In genomic region chr18:62452280-62452824, GRCh38 we compare ENCODE assay signal across 12 cellular contexts.
A peak's percentile ranks its signal among the peaks of the same experiment; 100 is the strongest.
DNase-seq lines count a peak whose midpoint lies in the region; ATAC-seq and TF ChIP-seq lines count a peak whose summit lies in the region.
"Had no signal": no experiment of that assay in that cellular context is flagged by ENCODE, and none has a peak within 500 bp of the region (broad histone marks: within the 10 kb centered on the region; RNA-seq: fewer than 3 reads in every experiment).

No MANE protein-coding gene starts in this region.

- H3K9me3 ChIP-seq in right atrium auricular region, result peaks cover 0 to 5% of the 10 kb centered on the region in 2 donors

- no peak for TF ChIP-seq CTCF in right atrium auricular region (IDR thresholded peaks at IDR 0.05)
- TF ChIP-seq CTCF in foreskin fibroblast (IDR thresholded peaks at IDR 0.05; ENCODE audit: low read depth, low read length), result no peak

- H3K4me3 ChIP-seq in right atrium auricular region, result no peak overlapping the region
- no peak overlapping the region for H3K4me3 ChIP-seq in foreskin fibroblast (ENCODE audit: low read depth in 1 of 2, low read length in 2 of 2)

- ATAC-seq in left ventricle myocardium superior, result no peak
- no peak for ATAC-seq in left colon
- no peak for ATAC-seq in HG03095 (IDR thresholded peaks at IDR 0.05; ENCODE audit: unreplicated experiment)
- ATAC-seq: stimulated activated memory B cell treated with anti-CD40 and anti-IgM and Interleukin-4, amounts not matched to agents 10 μg/mL and 1 μg/mL and 100 μg/mL, for 72 hours had no signal

- no peaks in the 10 kb centered on the region for H3K36me3 ChIP-seq in right atrium auricular region

- H3K27ac ChIP-seq in right atrium auricular region, result no peak overlapping the region

- H3K4me1 ChIP-seq in right atrium auricular region, result peaks cover 0 to 16% of the 10 kb centered on the region in 2 donors

- intact Hi-C loops in left ventricle myocardium superior (cut with micrococcal nuclease), result no loop called here
- intact Hi-C loops in left colon (cut with DNase I, micrococcal nuclease), result no loop called here

- H3K27me3 ChIP-seq in right atrium auricular region, result no peaks in the 10 kb centered on the region

- peak; percentile 57 for DNase-seq in right atrium auricular region (ENCODE audit: low spot score)
- DNase-seq in left ventricle myocardium superior, result no peak
- peak; percentile 88 for DNase-seq in SIG-M5 treated with dmso at 0.1 percent for 504 hours (lab: John Stamatoyannopoulos, UW; ENCODE audit: unreplicated experiment)
- peak; percentile 24 to 26 for DNase-seq in foreskin fibroblast
- DNase-seq in superior temporal gyrus (ENCODE audit: extremely low spot score), result peak; percentile 10
- no peak for DNase-seq in globus pallidus (ENCODE audit: low spot score)
- no peak for DNase-seq in left colon
- DNase-seq: C1 segment of cervical spinal cord, cerebellar nuclear complex, NCI-H69 had no signal

Comparison
In these comparisons a context has a peak if more than half of its experiments do, and no peak if none do; other contexts are left out.
1. DNase-seq: peak in right atrium auricular region (single experiment), SIG-M5 treated with dmso at 0.1 percent for 504 hours (single experiment), foreskin fibroblast (2 of 2) and superior temporal gyrus (single experiment); none in left ventricle myocardium superior (single experiment), globus pallidus (single experiment) and left colon (0 of 2).